ENCODE assay signal across 10 cellular contexts in the genomic region with DNA sequence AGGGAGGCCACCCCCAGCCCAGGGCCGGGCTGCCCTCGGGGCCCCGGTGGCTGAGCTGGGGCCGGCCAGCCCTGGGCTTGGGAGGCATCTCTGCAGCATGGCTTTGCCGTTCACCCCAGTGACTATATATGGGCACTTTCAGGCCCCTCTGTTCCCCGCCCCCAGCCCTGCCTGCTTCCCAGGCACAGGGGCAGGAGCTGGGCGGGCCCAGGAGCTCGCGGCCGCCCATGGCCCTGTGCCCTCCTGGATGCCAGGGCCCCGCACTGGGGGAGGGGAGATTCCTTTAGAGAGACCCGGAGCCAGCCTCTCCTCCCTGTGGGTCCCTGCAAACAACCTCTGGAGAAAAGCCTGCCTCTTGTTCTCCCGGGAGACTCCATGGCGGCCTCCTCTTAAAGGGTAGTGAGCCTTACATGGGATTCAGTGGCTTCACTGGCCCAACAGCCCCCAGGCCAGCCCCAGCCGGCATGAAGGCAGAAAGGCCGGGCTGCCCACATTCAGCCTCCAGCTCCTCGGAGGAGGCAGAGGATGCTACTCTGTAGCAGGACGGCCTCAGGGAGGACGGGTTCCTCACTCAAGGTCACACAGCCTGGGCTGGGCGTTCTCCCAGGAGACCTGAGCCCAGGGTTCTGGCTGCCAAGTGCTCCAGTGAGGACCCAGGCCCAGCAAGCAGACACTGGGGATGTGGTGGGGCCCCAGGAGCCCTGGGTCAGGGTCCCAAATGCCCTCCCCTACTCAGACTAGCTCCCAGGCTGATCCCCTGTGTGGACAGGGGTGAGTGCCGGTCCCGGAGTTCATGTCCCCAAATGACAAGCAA. TPM values are rescaled to one million over a fixed set of nuclear protein-coding genes. Genes with fewer than 3 reads are reported as not detected.
DNase-seq lines count a peak whose midpoint lies in the region; ATAC-seq and TF ChIP-seq lines count a peak whose summit lies in the region.
"Had no signal": no experiment of that assay in that cellular context is flagged by ENCODE, and none has a peak within 500 bp of the region (broad histone marks: within the 10 kb centered on the region; RNA-seq: fewer than 3 reads in every experiment).

No MANE protein-coding gene starts in this region.

- POLR2A ChIA-PET in activated CD4-positive, alpha-beta T cell treated with anti-CD3 and anti-CD28 coated beads for 36 hours (lab: Charles Lee), result no interaction called here

- no peak overlapping the region for H3K4me3 Mint-ChIP-seq in activated CD4-positive, alpha-beta T cell treated with anti-CD3 and anti-CD28 coated beads for 36 hours
- H3K4me3 Mint-ChIP-seq in endodermal cell, result no peak overlapping the region
- H3K4me3 Mint-ChIP-seq: activated naive CD8-positive, alpha-beta T cell treated with anti-CD3 and anti-CD28 coated beads, Interleukin-2, amount 10 ng/mL, durations not matched to agents 7 days and 5 days; memory B cell had no signal

- H3K4me1 Mint-ChIP-seq in activated CD4-positive, alpha-beta T cell treated with anti-CD3 and anti-CD28 coated beads for 36 hours, result peaks cover 6% of the 10 kb centered on the region
- peaks cover 11% of the 10 kb centered on the region for H3K4me1 Mint-ChIP-seq in endodermal cell
- H3K4me1 Mint-ChIP-seq: activated naive CD8-positive, alpha-beta T cell treated with anti-CD3 and anti-CD28 coated beads, Interleukin-2, amount 10 ng/mL, durations not matched to agents 7 days and 5 days; memory B cell had no signal

- no peak for TF ChIP-seq CTCF in endodermal cell (conservative IDR thresholded peaks at IDR 0.05)

- H3K27ac ChIP-seq in endodermal cell (ENCODE audit: low read depth, low read length) (no peak overlapping the region), muscle layer of duodenum (ENCODE audit: low read length) (peak overlapping the region; percentile 82)

- peaks cover 2% of the 10 kb centered on the region for H3K27me3 ChIP-seq in endodermal cell (ENCODE audit: control insufficient read depth, insufficient read depth, low read length, poor library complexity, severe bottlenecking)
- no peaks in the 10 kb centered on the region for H3K27me3 ChIP-seq in muscle layer of duodenum (ENCODE audit: low read depth, low read length)

- no peaks in the 10 kb centered on the region for H3K36me3 Mint-ChIP-seq in activated CD4-positive, alpha-beta T cell treated with anti-CD3 and anti-CD28 coated beads for 36 hours (ENCODE audit: low read depth)
- no peaks in the 10 kb centered on the region for H3K36me3 Mint-ChIP-seq in endodermal cell (ENCODE audit: low read depth)
- H3K36me3 Mint-ChIP-seq: activated naive CD8-positive, alpha-beta T cell treated with anti-CD3 and anti-CD28 coated beads, Interleukin-2, amount 10 ng/mL, durations not matched to agents 7 days and 5 days; memory B cell had no signal

- CTCF ChIA-PET in activated CD4-positive, alpha-beta T cell treated with anti-CD3 and anti-CD28 coated beads for 36 hours (lab: Charles Lee), result interaction anchor here (0.8 to 2.1 kb wide), 5 partner anchors 16 to 617 kb away, joined by 3 to 26 read pairs (median 3); no protein-coding TSS in a partner anchor

- intact Hi-C loops in activated CD4-positive, alpha-beta T cell treated with anti-CD3 and anti-CD28 coated beads for 36 hours (cut with DNase I, micrococcal nuclease), result loop anchor here in 1 of 2 experiments (1.0 to 5.0 kb wide), 2 partner anchors 28 to 184 kb away; a partner anchor contains a TSS

- H3K4me3 ChIP-seq in endodermal cell (ENCODE audit: low read length) (no peak overlapping the region), muscle layer of duodenum (ENCODE audit: low read depth in 1 of 2, low read length in 2 of 2) (peak overlapping the region in 1 of 2 donors; percentile 88)

- H3K9me3 ChIP-seq in endodermal cell (ENCODE audit: control insufficient read depth, low read length), result no peaks in the 10 kb centered on the region
- H3K9me3 ChIP-seq in muscle layer of duodenum (ENCODE audit: control insufficient read depth in 1 of 2, low read length in 2 of 2), result no peaks in the 10 kb centered on the region

- peak overlapping the region; percentile 31 for H3K27ac Mint-ChIP-seq in activated CD4-positive, alpha-beta T cell treated with anti-CD3 and anti-CD28 coated beads for 36 hours
- peak overlapping the region; percentile 82 for H3K27ac Mint-ChIP-seq in endodermal cell
- H3K27ac Mint-ChIP-seq: memory B cell had no signal

- no peak for ATAC-seq in activated CD4-positive, alpha-beta T cell treated with anti-CD3 and anti-CD28 coated beads for 36 hours

- no peaks in the 10 kb centered on the region for H3K27me3 Mint-ChIP-seq in activated CD4-positive, alpha-beta T cell treated with anti-CD3 and anti-CD28 coated beads for 36 hours
- peaks cover 2% of the 10 kb centered on the region for H3K27me3 Mint-ChIP-seq in endodermal cell (ENCODE audit: insufficient read depth)
- H3K27me3 Mint-ChIP-seq: activated naive CD8-positive, alpha-beta T cell treated with anti-CD3 and anti-CD28 coated beads, Interleukin-2, amount 10 ng/mL, durations not matched to agents 7 days and 5 days had no signal

- DNase-seq in activated CD4-positive, alpha-beta T cell treated with anti-CD3 and anti-CD28 coated beads for 36 hours, result no peak
- no peak for DNase-seq in activated CD4-positive, alpha-beta T cell treated with anti-CD3 and anti-CD28 coated beads, Interleukin-2, amount 50 U/mL, for 4 hours
- DNase-seq in endodermal cell (peak; percentile 52), NCI-H345 treated with DMSO at 0.1 percent for 48 hours (lab: John Stamatoyannopoulos, UW; ENCODE audit: unreplicated experiment) (no peak), NCI-H2227 (lab: John Stamatoyannopoulos, UW; ENCODE audit: unreplicated experiment) (no peak), NCI-H510A treated with DMSO at 0.1 percent for 48 hours (lab: John Stamatoyannopoulos, UW) (no peak)
- no peak for DNase-seq in stimulated activated CD4-positive, alpha-beta T cell treated with anti-CD3 and anti-CD28 coated beads, Interleukin-4, amount 100 ng/mL, for 24 hours
- DNase-seq: activated naive CD8-positive, alpha-beta T cell treated with anti-CD3 and anti-CD28 coated beads, Interleukin-2, amount 10 ng/mL, durations not matched to agents 7 days and 5 days had no signal

- 86 to 90% methylated on average over 12 to 22 of the region's 22 CpGs for WGBS in endodermal cell (ENCODE audit: insufficient coverage in 1 of 2, insufficient read length in 1 of 2), 2 experiments

- H3K4me1 ChIP-seq in endodermal cell (ENCODE audit: control insufficient read depth, insufficient read depth, low read length), result peaks cover 10% of the 10 kb centered on the region
- H3K4me1 ChIP-seq in muscle layer of duodenum (ENCODE audit: control insufficient read depth in 1 of 2, insufficient read depth in 2 of 2, low read length in 2 of 2), result peaks cover 3 to 82% of the 10 kb centered on the region in 2 donors

- no peak overlapping the region for H3K9ac ChIP-seq in endodermal cell (ENCODE audit: extremely low read depth, low read length, poor library complexity, severe bottlenecking)

- peaks cover 4% of the 10 kb centered on the region for H3K36me3 ChIP-seq in endodermal cell (ENCODE audit: control insufficient read depth, insufficient read depth, low read length)
- no peaks in the 10 kb centered on the region for H3K36me3 ChIP-seq in muscle layer of duodenum (ENCODE audit: control insufficient read depth in 1 of 2, insufficient read depth in 2 of 2, low read length in 2 of 2)

- no peaks in the 10 kb centered on the region for H3K9me3 Mint-ChIP-seq in activated CD4-positive, alpha-beta T cell treated with anti-CD3 and anti-CD28 coated beads for 36 hours (ENCODE audit: low read depth)
- H3K9me3 Mint-ChIP-seq in endodermal cell, result no peaks in the 10 kb centered on the region
- H3K9me3 Mint-ChIP-seq: activated naive CD8-positive, alpha-beta T cell treated with anti-CD3 and anti-CD28 coated beads, Interleukin-2, amount 10 ng/mL, durations not matched to agents 7 days and 5 days; memory B cell had no signal

RNA-seq across cellular contexts. Expression of a gene that starts 4.1 kb away (rescaled TPM):
- total RNA-seq in activated CD4-positive, alpha-beta T cell treated with anti-CD3 and anti-CD28 coated beads for 36 hours, result 1 to 10 TPM; 4.2 to 5.2 TPM
- total RNA-seq in endodermal cell, result 10 to 100 TPM; 12.4 to 16.7 TPM
- polyA plus RNA-seq in endodermal cell (2013, experiment 1 of 2), result 6.4 TPM
- polyA plus RNA-seq in endodermal cell (2013, experiment 2 of 2), result 6.8 TPM

RNA-seq across cellular contexts. Expression of a gene that starts 27.7 kb away (rescaled TPM):
- total RNA-seq in activated CD4-positive, alpha-beta T cell treated with anti-CD3 and anti-CD28 coated beads for 36 hours, result 10 to 100 TPM; 25.4 to 28.8 TPM
- total RNA-seq in endodermal cell, result 10 to 100 TPM; 56.4 to 58.4 TPM
- 28.9 TPM for polyA plus RNA-seq in endodermal cell (2013, experiment 1 of 2)
- polyA plus RNA-seq in endodermal cell (2013, experiment 2 of 2), result 28.8 TPM
